Comparison of ENCODE assay signal across 14 cellular contexts in genomic region chr2:208638059-208638458, GRCh38.
A peak's percentile ranks its signal among the peaks of the same experiment; 100 is the strongest.
DNase-seq lines count a peak whose midpoint lies in the region; ATAC-seq and TF ChIP-seq lines count a peak whose summit lies in the region.
"Had no signal": no experiment of that assay in that cellular context is flagged by ENCODE, and none has a peak within 500 bp of the region (broad histone marks: within the 10 kb centered on the region; RNA-seq: fewer than 3 reads in every experiment).

No MANE protein-coding gene starts in this region.

- DNase-seq in foreskin keratinocyte, result peak; percentile 4 to 20
- no peak for DNase-seq in CD1c-positive myeloid dendritic cell (ENCODE audit: extremely low spot score)
- no peak for DNase-seq in T-helper 9 cell
- DNase-seq in H7, result no peak
- no peak for DNase-seq in NCI-H345 treated with DMSO at 0.1 percent for 48 hours (lab: John Stamatoyannopoulos, UW; ENCODE audit: unreplicated experiment)
- DNase-seq: NCI-H1930; stimulated activated CD4-positive, alpha-beta T cell treated with anti-CD3 and anti-CD28 coated beads, Interleukin-4, amount 100 ng/mL, for 4 hours; stimulated activated naive CD8-positive, alpha-beta T cell treated with anti-CD3 and anti-CD28 coated beads, Interleukin-15, amount 100 ng/mL, for 72 hours had no signal

- peak; percentile 47 for ATAC-seq in GM18861 (IDR thresholded peaks at IDR 0.05; ENCODE audit: unreplicated experiment)
- peak; percentile 65 for ATAC-seq in GM21723 (IDR thresholded peaks at IDR 0.05; ENCODE audit: unreplicated experiment)
- ATAC-seq in HG03460 (IDR thresholded peaks at IDR 0.05; ENCODE audit: unreplicated experiment), result peak; percentile 64
- ATAC-seq in foreskin keratinocyte, result peak; percentile 52
- ATAC-seq: stimulated activated naive CD8-positive, alpha-beta T cell treated with anti-CD3 and anti-CD28 coated beads, Interleukin-15, amount 100 ng/mL, for 72 hours had no signal

- no peak overlapping the region for H3K27ac ChIP-seq in foreskin keratinocyte
- H3K27ac ChIP-seq: coronary artery, KMS-11, VCaP had no signal

- no peak overlapping the region for H3K4me3 ChIP-seq in H7 (ENCODE audit: insufficient read depth, low read depth, low read length)
- H3K4me3 ChIP-seq: coronary artery had no signal

- H3K36me3 ChIP-seq in H7 (replicated peaks; ENCODE audit: control insufficient read depth, insufficient read depth, low read length), result no peaks in the 10 kb centered on the region

- no peak for TF ChIP-seq CTCF in foreskin keratinocyte (conservative IDR thresholded peaks at IDR 0.05)

- H3K27me3 ChIP-seq in foreskin keratinocyte, result no peaks in the 10 kb centered on the region
- H3K27me3 ChIP-seq in H7 (ENCODE audit: control insufficient read depth, insufficient read depth, low read length), result no peaks in the 10 kb centered on the region

- H3K4me1 ChIP-seq in foreskin keratinocyte, result no peaks in the 10 kb centered on the region

Comparison
In these comparisons a context has a peak if more than half of its experiments do, and no peak if none do; other contexts are left out.
1. DNase-seq: peak in foreskin keratinocyte (2 of 2); none in CD1c-positive myeloid dendritic cell (single experiment), T-helper 9 cell (single experiment), H7 (single experiment) and NCI-H345 treated with DMSO at 0.1 percent for 48 hours (single experiment).
2. Peak in every context shown above with its lines, with median percentiles within 50 percentile points of each other: ATAC-seq.